In the genomic region with DNA sequence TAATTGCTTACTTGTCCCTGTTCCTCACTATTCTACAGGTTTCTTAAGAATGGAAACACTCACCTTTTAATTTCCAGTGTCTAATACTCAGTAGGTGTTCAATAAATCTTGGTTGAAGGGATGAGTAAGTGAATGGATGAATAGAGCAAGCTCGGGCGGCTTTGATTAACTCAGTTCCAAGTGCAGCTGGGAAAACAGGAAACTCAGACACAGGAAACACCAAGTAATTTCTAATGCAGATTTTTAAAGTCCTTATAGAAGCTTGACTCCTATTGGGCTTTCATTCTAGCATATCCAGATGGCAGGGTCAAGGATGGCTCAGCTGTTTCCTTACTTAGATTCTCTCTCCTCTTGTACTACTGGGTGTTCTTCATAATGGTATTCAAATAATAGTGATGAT, we compare ENCODE assay signal across 16 cellular contexts. TPM values are rescaled to one million over a fixed set of nuclear protein-coding genes. Genes with fewer than 3 reads are reported as not detected.
A peak's percentile ranks its signal among the peaks of the same experiment; 100 is the strongest.
DNase-seq lines count a peak whose midpoint lies in the region; FAIRE-seq and TF ChIP-seq lines count a peak whose summit lies in the region.
"Had no signal": no experiment of that assay in that cellular context is flagged by ENCODE, and none has a peak within 500 bp of the region (broad histone marks: within the 10 kb centered on the region; RNA-seq: fewer than 3 reads in every experiment).

No MANE protein-coding gene starts in this region.

- TF ChIP-seq POLR2A in endothelial cell of umbilical vein (IDR thresholded peaks at IDR 0.05; ENCODE audit: low read depth, low read length) (peak; percentile 25), GM12891 (IDR thresholded peaks at IDR 0.05; ENCODE audit: low read depth, low read length) (no peak)

- H3K4me3 ChIP-seq in endothelial cell of umbilical vein (replicated peaks in 1 of 3; ENCODE audit: insufficient read depth in 1 of 3, low read depth in 1 of 3, low read length in 3 of 3) = no peak overlapping the region
- H3K4me3 ChIP-seq: GM12878 had no signal

- CTCF ChIA-PET in endothelial cell of umbilical vein (lab: Charles Lee) = interaction anchor here (0.7 to 1.8 kb wide), 13 partner anchors 8 to 95 kb away, joined by 3 to 10 read pairs (median 4); partner anchors contain the start of gene CAMK1G

- no peak for TF ChIP-seq CTCF in endothelial cell of umbilical vein (IDR thresholded peaks at IDR 0.05; ENCODE audit: extremely low read depth in 1 of 2, insufficient read depth in 1 of 2, low read depth in 1 of 2, low read length in 2 of 2)

- no peaks in the 10 kb centered on the region for H3K79me2 ChIP-seq in endothelial cell of umbilical vein (ENCODE audit: control insufficient read depth, insufficient read depth, low read length)

- peaks cover 10 to 14% of the 10 kb centered on the region in 2 experiments for H3K27me3 ChIP-seq in endothelial cell of umbilical vein (ENCODE audit: control insufficient read depth in 2 of 2, insufficient read depth in 2 of 2, low read length in 2 of 2)
- H3K27me3 ChIP-seq: BE2C had no signal

- BruUV-seq in endothelial cell of umbilical vein (replicated peaks; lab: Mats Ljungman, UMichigan) = no TSS peak

- DNase-seq in NCI-H524 (lab: John Stamatoyannopoulos, UW) (peak; percentile 6 to 64), NCI-H524 treated with DMSO at 0.1 percent for 48 hours (lab: John Stamatoyannopoulos, UW) (no peak), ELR (ENCODE audit: low read depth) (peak; percentile 22), endothelial cell of umbilical vein (ENCODE audit: low read depth, low spot score) (peak; percentile 76), pulmonary artery endothelial cell (ENCODE audit: low read depth, low spot score) (peak; percentile 62), GM12891 (ENCODE audit: insufficient read length, low spot score) (no peak), NCI-H2029 treated with DMSO at 0.1 percent for 48 hours (lab: John Stamatoyannopoulos, UW) (no peak)
- DNase-seq: BE2C; CD4-positive, alpha-beta memory T cell; GOT3; H9 had no signal

- no peak overlapping the region for H2AFZ ChIP-seq in endothelial cell of umbilical vein (ENCODE audit: low read depth, low read length)

- no peaks in the 10 kb centered on the region for H3K9me3 ChIP-seq in endothelial cell of umbilical vein (replicated peaks; ENCODE audit: control insufficient read depth, insufficient read depth, low read length)
- H3K9me3 ChIP-seq: BE2C had no signal

- FAIRE-seq in endothelial cell of umbilical vein (lab: Jason Lieb, UNC) = peak; percentile 88
- no peak for FAIRE-seq in GM12891 (lab: Jason Lieb, UNC)
- FAIRE-seq: A204.1, GM12878 had no signal

- H3K4me2 ChIP-seq in endothelial cell of umbilical vein (ENCODE audit: insufficient read depth, low read length) = no peak overlapping the region

- H4K20me1 ChIP-seq in endothelial cell of umbilical vein (replicated peaks; ENCODE audit: control insufficient read depth, extremely low read depth, insufficient read depth, low read length) = no peaks in the 10 kb centered on the region

- H3K4me1 ChIP-seq in endothelial cell of umbilical vein (ENCODE audit: control insufficient read depth, extremely low read depth, insufficient read depth, low read length) = peaks cover 5% of the 10 kb centered on the region
- H3K4me1 ChIP-seq: BE2C had no signal

- no peaks in the 10 kb centered on the region for H3K9me1 ChIP-seq in endothelial cell of umbilical vein (replicated peaks; ENCODE audit: control insufficient read depth, extremely low read depth, insufficient read depth, low read length)

- no peak overlapping the region for H3K9ac ChIP-seq in endothelial cell of umbilical vein (replicated peaks; ENCODE audit: extremely low read depth, insufficient read depth, low read length)

- POLR2A ChIA-PET in endothelial cell of umbilical vein (lab: Charles Lee) = interaction anchor here (0.8 kb wide), 1 partner anchor 52 kb away, joined by 3 read pairs; no protein-coding TSS in a partner anchor

- intact Hi-C loops in endothelial cell of umbilical vein (cut with micrococcal nuclease) = no loop called here

- no peaks in the 10 kb centered on the region for H3K36me3 ChIP-seq in endothelial cell of umbilical vein (ENCODE audit: control insufficient read depth in 2 of 2, extremely low read depth in 1 of 2, insufficient read depth in 2 of 2, low read length in 2 of 2)
- H3K36me3 ChIP-seq: BE2C had no signal

- no peak overlapping the region for H3K27ac ChIP-seq in endothelial cell of umbilical vein (ENCODE audit: insufficient read depth, low read depth, low read length)
- H3K27ac ChIP-seq: C4-2B had no signal

- dilution Hi-C loops in endothelial cell of umbilical vein (cut with MboI; ENCODE audit: extremely low pct_ligation_motif_present, low sequenced_read_pairs) = loop anchor here (25.0 kb wide), 1 partner anchor 90 kb away; the partner anchor contains the start of gene G0S2

TF ChIP-seq in endothelial cell of umbilical vein, 7 proteins besides CTCF, POLR2A, EP300 and RAD21:
- peak; percentile 52 for TF ChIP-seq POLR2AphosphoS5 (IDR thresholded peaks at IDR 0.05; ENCODE audit: insufficient read depth, low read depth, low read length)
- no peak for TF ChIP-seq MYC (IDR thresholded peaks at IDR 0.05; ENCODE audit: low read depth, low read length)
- peak; percentile 24 for TF ChIP-seq FOS (IDR thresholded peaks at IDR 0.05; ENCODE audit: borderline replicate concordance, insufficient read depth, low read length)

TF ChIP-seq in GM12891, 5 proteins besides CTCF, POLR2A, EP300 and RAD21:
- no peak for TF ChIP-seq POU2F2 (IDR thresholded peaks at IDR 0.05; ENCODE audit: low read depth, low read length)
- TF ChIP-seq POLR2AphosphoS5 (IDR thresholded peaks at IDR 0.05; ENCODE audit: low read depth, low read length) = no peak
- no peak for TF ChIP-seq TAF1 (IDR thresholded peaks at IDR 0.05; ENCODE audit: low read depth, low read length)
- TF ChIP-seq SPI1 (IDR thresholded peaks at IDR 0.05; ENCODE audit: low read depth, low read length) = no peak
- no peak for TF ChIP-seq PAX5 (IDR thresholded peaks at IDR 0.05; ENCODE audit: insufficient read depth, low read length, severe bottlenecking)

RNA-seq across cellular contexts. Expression of gene CAMK1G, which starts 14.0 kb away (rescaled TPM):
- total RNA-seq in endothelial cell of umbilical vein (not detected in 2 replicates), pulmonary artery endothelial cell (not detected in 2 replicates)
- polyA plus RNA-seq in endothelial cell of umbilical vein = not detected in 2 replicates
- not detected in 2 replicates for polyA plus RNA-seq in endothelial cell of umbilical vein (2011; cell fraction: cytosol; rRNA removed)
- not detected in 2 replicates for polyA plus RNA-seq in endothelial cell of umbilical vein (2011; cell fraction: nucleus; rRNA removed)
- polyA plus RNA-seq in endothelial cell of umbilical vein (2012) = not detected in 2 replicates
- not detected in 2 replicates for polyA minus RNA-seq in endothelial cell of umbilical vein
- polyA minus RNA-seq in endothelial cell of umbilical vein (2011; cell fraction: cytosol; rRNA and poly(A)+ RNA removed) = not detected
- polyA minus RNA-seq in endothelial cell of umbilical vein (2011; cell fraction: nucleus; rRNA and poly(A)+ RNA removed) = not detected in 2 replicates
- polyA plus RNA-seq in GM12891 (2012; ENCODE audit: low read depth, missing spikeins) = 0.21 TPM
- total RNA-seq: CD4-positive, alpha-beta memory T cell; Daoy; GM12878 had no signal
- polyA plus RNA-seq: CD4-positive, alpha-beta memory T cell had no signal

RNA-seq across cellular contexts. Expression of gene LAMB3, which starts 54.7 kb away (rescaled TPM):
- total RNA-seq in endothelial cell of umbilical vein = 0.72 and 3.1 TPM in 2 replicates
- polyA plus RNA-seq in endothelial cell of umbilical vein = 1.3 and 2.6 TPM in 2 replicates
- 2.2 and 2.7 TPM in 2 replicates for polyA plus RNA-seq in endothelial cell of umbilical vein (2011; cell fraction: cytosol; rRNA removed)
- polyA plus RNA-seq in endothelial cell of umbilical vein (2011; cell fraction: nucleus; rRNA removed) = 4.4 and 7.0 TPM in 2 replicates
- 6.0 and 9.7 TPM in 2 replicates for polyA plus RNA-seq in endothelial cell of umbilical vein (2012)
- 2.5 and 2.7 TPM in 2 replicates for polyA minus RNA-seq in endothelial cell of umbilical vein
- 52.4 TPM for polyA minus RNA-seq in endothelial cell of umbilical vein (2011; cell fraction: cytosol; rRNA and poly(A)+ RNA removed)
- 2.8 and 3.2 TPM in 2 replicates for polyA minus RNA-seq in endothelial cell of umbilical vein (2011; cell fraction: nucleus; rRNA and poly(A)+ RNA removed)
- total RNA-seq in pulmonary artery endothelial cell = 7.1 and 14.5 TPM in 2 replicates
- polyA plus RNA-seq in GM12891 (2012; ENCODE audit: low read depth, missing spikeins) = 0.26 TPM
- total RNA-seq: G401 had no signal

Comparison
In these comparisons a context has a peak if more than half of its experiments do, and no peak if none do; other contexts are left out.
1. DNase-seq: peak in NCI-H524 (2 of 2), ELR (single experiment), endothelial cell of umbilical vein (single experiment) and pulmonary artery endothelial cell (single experiment); none in NCI-H524 treated with DMSO at 0.1 percent for 48 hours (single experiment), GM12891 (single experiment) and NCI-H2029 treated with DMSO at 0.1 percent for 48 hours (single experiment).